In genomic region chr1:109500886-109501285, GRCh38 we compare ENCODE assay signal across 11 cellular contexts. TPM values are rescaled to one million over a fixed set of nuclear protein-coding genes. Genes with fewer than 3 reads are reported as not detected.
DNase-seq lines count a peak whose midpoint lies in the region; ATAC-seq and TF ChIP-seq lines count a peak whose summit lies in the region.
"Had no signal": no experiment of that assay in that cellular context is flagged by ENCODE, and none has a peak within 500 bp of the region (broad histone marks: within the 10 kb centered on the region; RNA-seq: fewer than 3 reads in every experiment).

No MANE protein-coding gene starts in this region.

- TF ChIP-seq CTCF in AG09319 (IDR thresholded peaks at IDR 0.05; ENCODE audit: low read depth, low read length) (no peak), HFFc6 (IDR thresholded peaks at IDR 0.05) (no peak), dorsolateral prefrontal cortex (IDR thresholded peaks at IDR 0.05 in 54 of 56, conservative IDR thresholded peaks at IDR 0.05 in 2 of 56; ENCODE audit: low read depth in 1 of 56, partially characterized antibody in 56 of 56) (no peak), neural progenitor cell (IDR thresholded peaks at IDR 0.05) (no peak), Caco-2 (IDR thresholded peaks at IDR 0.05; ENCODE audit: insufficient read depth in 1 of 2, low read depth in 1 of 2, low read length in 1 of 2, severe bottlenecking in 1 of 2, unreplicated experiment in 1 of 2) (no peak)

- H3K27ac Mint-ChIP-seq in HFFc6 (peak overlapping the region; percentile 47; the same call in 1 of the 2 replicates), neural progenitor cell (no peak overlapping the region), Caco-2 (ENCODE audit: unreplicated experiment) (no peak overlapping the region)

- no peaks in the 10 kb centered on the region for H3K9me3 Mint-ChIP-seq in HFFc6
- H3K9me3 Mint-ChIP-seq in neural progenitor cell = no peaks in the 10 kb centered on the region
- H3K9me3 Mint-ChIP-seq in Caco-2 (ENCODE audit: unreplicated experiment) = no peaks in the 10 kb centered on the region

- H3K9me3 ChIP-seq in neural progenitor cell (ENCODE audit: low read depth) (no peaks in the 10 kb centered on the region), Caco-2 (no peaks in the 10 kb centered on the region)

- H3K36me3 ChIP-seq in neural progenitor cell = no peaks in the 10 kb centered on the region
- H3K36me3 ChIP-seq in Caco-2 (ENCODE audit: control insufficient read depth, insufficient read depth, low read length) = no peaks in the 10 kb centered on the region

- DNase-seq in AG09319 (ENCODE audit: extremely low read depth, low read depth) (peak; percentile 57), HFFc6 (peak; percentile 81), dorsolateral prefrontal cortex (no peak), neural progenitor cell (ENCODE audit: low spot score) (no peak), Caco-2 (no peak), NCI-H128 (lab: John Stamatoyannopoulos, UW; ENCODE audit: unreplicated experiment) (no peak), inferior parietal cortex (ENCODE audit: extremely low spot score) (no peak)
- DNase-seq: aorta; stimulated activated naive CD8-positive, alpha-beta T cell treated with anti-CD3 and anti-CD28 coated beads, Interleukin-15, Interleukin-2, amounts not matched to agents 100 U/mL and 50 U/mL, for 24 hours had no signal

- H3K4me3 Mint-ChIP-seq in HFFc6 (peak overlapping the region; percentile 40; the same call in 1 of the 2 replicates), neural progenitor cell (peak overlapping the region; percentile 30), Caco-2 (ENCODE audit: unreplicated experiment) (no peak overlapping the region)

- ATAC-seq in HG03097 (IDR thresholded peaks at IDR 0.05; ENCODE audit: low FRiP score, unreplicated experiment) = no peak
- ATAC-seq: stimulated activated naive CD8-positive, alpha-beta T cell treated with anti-CD3 and anti-CD28 coated beads, Interleukin-15, Interleukin-2, amounts not matched to agents 100 U/mL and 50 U/mL, for 24 hours had no signal

- no peak overlapping the region for H3K9ac ChIP-seq in neural progenitor cell

- peaks cover 4% of the 10 kb centered on the region for H3K27me3 Mint-ChIP-seq in HFFc6 (ENCODE audit: insufficient read depth)
- H3K27me3 Mint-ChIP-seq in neural progenitor cell (ENCODE audit: insufficient read depth, low read depth) = peaks cover 2% of the 10 kb centered on the region
- no peaks in the 10 kb centered on the region for H3K27me3 Mint-ChIP-seq in Caco-2 (ENCODE audit: insufficient read depth, unreplicated experiment)

- intact Hi-C loops in dorsolateral prefrontal cortex (cut with DNase I) = loop anchor here in 1 of 2 donors (10.0 kb wide), 1 partner anchor 386 kb away; the partner anchor contains the start of gene ELAPOR1
- intact Hi-C loops in Caco-2 (cut with micrococcal nuclease; ENCODE audit: unreplicated experiment) = no loop called here

- H3K36me3 Mint-ChIP-seq in HFFc6 (ENCODE audit: low read depth) (no peaks in the 10 kb centered on the region), neural progenitor cell (peaks cover 5% of the 10 kb centered on the region), Caco-2 (ENCODE audit: insufficient read depth, unreplicated experiment) (no peaks in the 10 kb centered on the region)

- peak overlapping the region in 4 of 59 donors; percentile 4 to 19 (median 10) for H3K4me3 ChIP-seq in dorsolateral prefrontal cortex
- no peak overlapping the region for H3K4me3 ChIP-seq in neural progenitor cell
- H3K4me3 ChIP-seq in Caco-2 (ENCODE audit: low read depth, low read length) = no peak overlapping the region

- CTCF ChIA-PET in Caco-2 (lab: Charles Lee) = no interaction called here

- H3K4me1 ChIP-seq in neural progenitor cell = peaks cover 15% of the 10 kb centered on the region
- no peaks in the 10 kb centered on the region for H3K4me1 ChIP-seq in Caco-2

- POLR2A ChIA-PET in Caco-2 (lab: Charles Lee) = no interaction called here

- no TSS peak for BruUV-seq in Caco-2 (replicated peaks; lab: Mats Ljungman, UMichigan)

- H3K27me3 ChIP-seq in dorsolateral prefrontal cortex = no peaks in the 10 kb centered on the region
- no peaks in the 10 kb centered on the region for H3K27me3 ChIP-seq in neural progenitor cell
- no peaks in the 10 kb centered on the region for H3K27me3 ChIP-seq in Caco-2 (replicated peaks; ENCODE audit: control insufficient read depth, insufficient read depth, low read length)

- peaks cover 57% of the 10 kb centered on the region for H3K4me1 Mint-ChIP-seq in HFFc6 (ENCODE audit: low read depth)
- peaks cover 55% of the 10 kb centered on the region for H3K4me1 Mint-ChIP-seq in neural progenitor cell
- no peaks in the 10 kb centered on the region for H3K4me1 Mint-ChIP-seq in Caco-2 (ENCODE audit: low read depth, unreplicated experiment)

- no peak overlapping the region for H3K4me2 ChIP-seq in neural progenitor cell

- H3K27ac ChIP-seq in dorsolateral prefrontal cortex = peak overlapping the region in 50 of 59 donors; percentile 1 to 88 (median 69)
- H3K27ac ChIP-seq in neural progenitor cell = no peak overlapping the region

- H4K20me1 ChIP-seq in neural progenitor cell (ENCODE audit: low read depth) = peaks cover 7% of the 10 kb centered on the region

- no peaks in the 10 kb centered on the region for H3K79me2 ChIP-seq in neural progenitor cell (ENCODE audit: low read depth)

- H3F3A ChIP-seq in neural progenitor cell (ENCODE audit: low read depth) = peaks cover 23% of the 10 kb centered on the region

- no peak overlapping the region for H2AFZ ChIP-seq in neural progenitor cell (replicated peaks)

RNA-seq across cellular contexts. Expression of gene CYB561D1, which starts 7.0 kb away (rescaled TPM):
- 10 to 100 TPM in 1 of 6 experiments, 1 to 10 TPM in 5; 7.2 to 10.3 (median 8.1) TPM for total RNA-seq in HFFc6 (2021; fragmentation: NEBNext Ultra II Directional; extraction: Animal tissue kit (Norgen Biotek cat#: 25700))
- total RNA-seq in dorsolateral prefrontal cortex (10 to 100 TPM in 117 of 120 experiments, 1 to 10 TPM in 3; 9.4 to 21.7 (median 14.9) TPM), neural progenitor cell (ENCODE audit: low replicate concordance) (4.3 and 6.8 TPM in 2 replicates), Caco-2 (2022) (6.6 and 7.3 TPM in 2 replicates)

RNA-seq across cellular contexts. Expression of gene AMIGO1, which starts 8.6 kb away (rescaled TPM):
- total RNA-seq in HFFc6 (2021; fragmentation: NEBNext Ultra II Directional; extraction: Animal tissue kit (Norgen Biotek cat#: 25700)) = 1 to 10 TPM; 3.0 to 8.3 (median 4.3) TPM
- total RNA-seq in dorsolateral prefrontal cortex (10 to 100 TPM; 18.0 to 60.3 (median 44.1) TPM), neural progenitor cell (ENCODE audit: low replicate concordance) (4.5 and 6.0 TPM in 2 replicates), Caco-2 (2022) (1.1 and 1.5 TPM in 2 replicates)

RNA-seq across cellular contexts. Expression of gene ATXN7L2, which starts 17.2 kb away (rescaled TPM):
- 1 to 10 TPM; 5.6 to 7.3 (median 6.4) TPM for total RNA-seq in HFFc6 (2021; fragmentation: NEBNext Ultra II Directional; extraction: Animal tissue kit (Norgen Biotek cat#: 25700))
- total RNA-seq in dorsolateral prefrontal cortex (10 to 100 TPM in 105 of 120 experiments, 1 to 10 TPM in 15; 6.6 to 31.7 (median 13.9) TPM), neural progenitor cell (ENCODE audit: low replicate concordance) (6.5 and 8.5 TPM in 2 replicates), Caco-2 (2022) (3.9 and 4.0 TPM in 2 replicates)

RNA-seq across cellular contexts. Expression of gene SYPL2, which starts 34.5 kb away (rescaled TPM):
- 10 to 100 TPM; 16.0 to 34.1 (median 18.5) TPM for total RNA-seq in HFFc6 (2021; fragmentation: NEBNext Ultra II Directional; extraction: Animal tissue kit (Norgen Biotek cat#: 25700))
- 1 to 10 TPM in 90 of 120 experiments, under 1 TPM in 30; 0.36 to 6.8 (median 1.4) TPM for total RNA-seq in dorsolateral prefrontal cortex
- total RNA-seq in neural progenitor cell (ENCODE audit: low replicate concordance) = not detected in 2 replicates
- total RNA-seq in Caco-2 (2022) = 0.32 and 0.45 TPM in 2 replicates

RNA-seq across cellular contexts. Expression of gene GPR61, which starts 38.8 kb away (rescaled TPM):
- under 1 TPM in 1 of 6 experiments, not detected in 5; 0.12 TPM for total RNA-seq in HFFc6 (2021; fragmentation: NEBNext Ultra II Directional; extraction: Animal tissue kit (Norgen Biotek cat#: 25700))
- total RNA-seq in dorsolateral prefrontal cortex (10 to 100 TPM in 119 of 120 experiments, 1 to 10 TPM in 1; 8.5 to 48.4 (median 29.2) TPM), neural progenitor cell (ENCODE audit: low replicate concordance) (0.71 and 1.4 TPM in 2 replicates), Caco-2 (2022) (not detected in 2 replicates)
- total RNA-seq: aorta, mesenteric fat pad had no signal

Comparison
In these comparisons a context has a peak if more than half of its experiments do, and no peak if none do; other contexts are left out.
1. DNase-seq: peak in AG09319 (single experiment) and HFFc6 (single experiment); none in dorsolateral prefrontal cortex (0 of 10), neural progenitor cell (single experiment), Caco-2 (0 of 2), NCI-H128 (single experiment) and inferior parietal cortex (single experiment).